Comparison of ENCODE assay signal across 8 cellular contexts in the genomic region with DNA sequence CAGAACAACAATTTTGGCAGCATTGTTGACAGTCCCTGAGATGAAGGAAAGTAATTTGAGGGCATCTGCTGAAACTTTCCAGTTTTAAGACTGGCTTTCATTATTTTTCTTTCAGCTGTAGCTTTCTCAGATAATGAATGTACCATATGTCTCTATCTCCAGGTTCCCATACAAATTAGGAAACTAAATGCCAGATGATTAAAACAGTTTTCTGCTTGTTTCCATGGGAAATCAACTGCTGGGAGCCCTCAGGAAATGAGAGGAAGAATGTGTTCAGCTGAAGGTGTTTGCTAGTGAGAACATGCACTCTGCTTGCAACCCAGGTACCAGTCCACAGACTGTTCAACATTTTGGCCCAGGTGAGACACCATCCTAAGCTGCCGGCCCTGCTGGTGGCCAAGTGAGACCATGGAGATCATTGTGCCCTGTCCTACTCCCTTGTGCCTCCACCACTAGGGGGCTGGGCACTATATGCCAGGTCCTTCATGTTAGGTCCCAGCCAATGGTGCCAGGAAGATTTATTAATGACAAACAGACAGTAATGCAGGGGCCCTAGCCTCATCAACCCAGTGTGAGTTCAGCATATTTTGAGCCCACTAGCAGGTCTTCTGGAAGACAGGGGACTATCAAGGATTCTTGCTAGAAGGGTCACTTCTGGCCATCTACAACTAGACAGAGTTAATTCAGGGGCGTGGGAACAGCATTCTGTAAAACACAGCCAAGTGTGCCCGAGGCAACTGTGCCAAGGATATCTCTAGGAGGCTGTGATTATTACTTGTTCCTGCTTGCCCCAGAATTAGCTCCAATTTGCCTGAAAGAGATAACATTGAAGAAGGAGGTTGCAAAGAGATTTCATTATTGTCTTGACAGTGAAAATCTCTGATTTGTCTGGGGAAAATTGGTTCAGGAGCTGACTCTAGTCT. TPM values are rescaled to one million over a fixed set of nuclear protein-coding genes. Genes with fewer than 3 reads are reported as not detected.
DNase-seq lines count a peak whose midpoint lies in the region; ATAC-seq and TF ChIP-seq lines count a peak whose summit lies in the region.

No MANE protein-coding gene starts in this region.

- CTCF ChIA-PET in Caco-2 (lab: Charles Lee) (no interaction called here), IMR-90 (lab: Yijun Ruan, JAX) (interaction anchor here (0.5 to 2.9 kb wide), 3 partner anchors 11 to 485 kb away, joined by 3 to 12 read pairs (median 3); no protein-coding TSS in a partner anchor)

- H3K18ac ChIP-seq in IMR-90 (ENCODE audit: low read depth, low read length) (no peak overlapping the region), mesendoderm (ENCODE audit: low read length) (no peak overlapping the region)

- no peak for DNase-seq in Caco-2
- no peak for DNase-seq in IMR-90
- peak; percentile 51 for DNase-seq in mesendoderm
- DNase-seq in medulla oblongata (ENCODE audit: extremely low spot score), result no peak

- H2BK120ac ChIP-seq in IMR-90 (ENCODE audit: low read depth, low read length), result no peak overlapping the region
- no peak overlapping the region for H2BK120ac ChIP-seq in mesendoderm (ENCODE audit: low read depth, low read length)

- TF ChIP-seq CTCF in Caco-2 (IDR thresholded peaks at IDR 0.05; ENCODE audit: insufficient read depth in 1 of 2, low read depth in 1 of 2, low read length in 1 of 2, severe bottlenecking in 1 of 2, unreplicated experiment in 1 of 2) (peak; percentile 22), IMR-90 (conservative IDR thresholded peaks at IDR 0.05; ENCODE audit: low read depth, low read length) (0 out of 2 replicates have a peak, but pooled peaks have one; percentile 16), brain (conservative IDR thresholded peaks at IDR 0.05) (peak; percentile 22 to 42)

- no peak overlapping the region for H3K4ac ChIP-seq in IMR-90 (ENCODE audit: low read depth, low read length)
- no peak overlapping the region for H3K4ac ChIP-seq in mesendoderm (ENCODE audit: low read depth, low read length)

- TF ChIP-seq POLR2A in IMR-90 (IDR thresholded peaks at IDR 0.05; ENCODE audit: low read depth, low read length), result no peak
- TF ChIP-seq POLR2A in GM18505 (IDR thresholded peaks at IDR 0.05; ENCODE audit: borderline replicate concordance, extremely low read depth, insufficient read depth, insufficient read length), result no peak

- H3K27me3 Mint-ChIP-seq in Caco-2 (ENCODE audit: insufficient read depth, unreplicated experiment) (peaks cover 4% of the 10 kb centered on the region), brain (no peaks in the 10 kb centered on the region)

- in situ Hi-C loops in IMR-90 (cut with MboI; ENCODE audit: low sequenced_read_pairs), result no loop called here

- BruUV-seq in Caco-2 (replicated peaks; lab: Mats Ljungman, UMichigan) (no TSS peak), IMR-90 (replicated peaks; lab: Mats Ljungman, UMichigan) (no TSS peak)

- H3K4me1 ChIP-seq in Caco-2 (no peaks in the 10 kb centered on the region), IMR-90 (ENCODE audit: control insufficient read depth, insufficient read depth, low read length) (no peaks in the 10 kb centered on the region), mesendoderm (ENCODE audit: control insufficient read depth, low read depth, low read length) (no peaks in the 10 kb centered on the region)

- H3K36me3 Mint-ChIP-seq in Caco-2 (ENCODE audit: insufficient read depth, unreplicated experiment), result no peaks in the 10 kb centered on the region
- H3K36me3 Mint-ChIP-seq in brain, result peaks cover 5% of the 10 kb centered on the region

- POLR2A ChIA-PET in Caco-2 (lab: Charles Lee) (no interaction called here), IMR-90 (lab: Charles Lee; ENCODE audit: unreplicated experiment) (no interaction called here)

- no peaks in the 10 kb centered on the region for H3K36me3 ChIP-seq in Caco-2 (ENCODE audit: control insufficient read depth, insufficient read depth, low read length)
- no peaks in the 10 kb centered on the region for H3K36me3 ChIP-seq in IMR-90 (ENCODE audit: control insufficient read depth, insufficient read depth, low read length)
- H3K36me3 ChIP-seq in mesendoderm (ENCODE audit: control insufficient read depth, insufficient read depth, low read length), result no peaks in the 10 kb centered on the region

- no peak for ATAC-seq in IMR-90 (ENCODE audit: low read depth)
- ATAC-seq in HG02884 (IDR thresholded peaks at IDR 0.05; ENCODE audit: unreplicated experiment), result no peak
- no peak for ATAC-seq in HG02610 (IDR thresholded peaks at IDR 0.05; ENCODE audit: unreplicated experiment)
- ATAC-seq in GM18505 (IDR thresholded peaks at IDR 0.05; ENCODE audit: unreplicated experiment), result no peak

- no peak overlapping the region for H3K56ac ChIP-seq in IMR-90 (ENCODE audit: extremely low read depth, insufficient read depth, low read length)
- no peak overlapping the region for H3K56ac ChIP-seq in mesendoderm (ENCODE audit: low read length)

- no peak overlapping the region for H4K8ac ChIP-seq in IMR-90 (ENCODE audit: low read depth in 2 of 2, low read length in 2 of 2)
- no peak overlapping the region for H4K8ac ChIP-seq in mesendoderm (ENCODE audit: low read depth, low read length)

- H4K20me1 ChIP-seq in IMR-90 (ENCODE audit: insufficient read depth, low read length), result no peaks in the 10 kb centered on the region

- H3K9me1 ChIP-seq in IMR-90 (ENCODE audit: insufficient read depth, low read length), result no peaks in the 10 kb centered on the region

- H3K9me3 Mint-ChIP-seq in Caco-2 (ENCODE audit: unreplicated experiment) (no peaks in the 10 kb centered on the region), brain (peaks cover 0 to 3% (median 0%) of the 10 kb centered on the region in 5 experiments)

- H2BK15ac ChIP-seq in IMR-90 (ENCODE audit: low read depth, low read length) (no peak overlapping the region), mesendoderm (replicated peaks; ENCODE audit: low read depth) (no peak overlapping the region)

- H4K5ac ChIP-seq in IMR-90 (ENCODE audit: low read depth, low read length) (no peak overlapping the region), mesendoderm (ENCODE audit: low read length) (no peak overlapping the region)

- H2AK5ac ChIP-seq in IMR-90 (ENCODE audit: low read depth, low read length) (no peak overlapping the region), mesendoderm (ENCODE audit: low read length) (no peak overlapping the region)

- H3K4me1 Mint-ChIP-seq in Caco-2 (ENCODE audit: low read depth, unreplicated experiment), result no peaks in the 10 kb centered on the region
- H3K4me1 Mint-ChIP-seq in brain, result peaks cover 9% of the 10 kb centered on the region

- intact Hi-C loops in Caco-2 (cut with micrococcal nuclease; ENCODE audit: unreplicated experiment) (loop anchor here (5.0 kb wide), 1 partner anchor 134 kb away; no protein-coding TSS in a partner anchor), IMR-90 (cut with micrococcal nuclease) (no loop called here)

- no peak overlapping the region for H2BK5ac ChIP-seq in IMR-90 (ENCODE audit: low read depth, low read length, poor library complexity, severe bottlenecking)
- no peak overlapping the region for H2BK5ac ChIP-seq in mesendoderm (ENCODE audit: low read length)

- no peak for TF ChIP-seq RAD21 in IMR-90 (IDR thresholded peaks at IDR 0.05; ENCODE audit: low read length)

- no peak overlapping the region for H3K14ac ChIP-seq in IMR-90 (replicated peaks; ENCODE audit: low read depth, low read length)

- H3K4me2 ChIP-seq in IMR-90 (ENCODE audit: low read depth, low read length), result no peak overlapping the region
- no peak overlapping the region for H3K4me2 ChIP-seq in mesendoderm (ENCODE audit: low read length)

- H3K4me3 Mint-ChIP-seq in Caco-2 (ENCODE audit: unreplicated experiment) (no peak overlapping the region), brain (no peak overlapping the region)

- H3K27me3 ChIP-seq in Caco-2 (replicated peaks; ENCODE audit: control insufficient read depth, insufficient read depth, low read length) (no peaks in the 10 kb centered on the region), IMR-90 (ENCODE audit: control insufficient read depth, insufficient read depth, low read length) (no peaks in the 10 kb centered on the region), mesendoderm (ENCODE audit: insufficient read depth, low read length, poor library complexity) (no peaks in the 10 kb centered on the region)

- no CpG with 5 or more reads among the region's 3 CpGs for WGBS in IMR-90 (ENCODE audit: extremely low coverage in 2 of 2, insufficient read length in 1 of 2), 2 experiments
- WGBS in mesendoderm (ENCODE audit: extremely low coverage, insufficient coverage, low lambda C conversion rate), result no CpG with 5 or more reads among the region's 3 CpGs

- H3K27ac ChIP-seq in IMR-90 (ENCODE audit: insufficient read depth, low read length), result no peak overlapping the region
- H3K27ac ChIP-seq in mesendoderm (ENCODE audit: low read depth, low read length), result no peak overlapping the region

- no peak overlapping the region for H2AK9ac ChIP-seq in IMR-90 (replicated peaks; ENCODE audit: low read depth, low read length, poor library complexity)

- no peaks in the 10 kb centered on the region for H3K9me3 ChIP-seq in Caco-2
- H3K9me3 ChIP-seq in IMR-90 (ENCODE audit: control insufficient read depth, insufficient read depth, low read length), result no peaks in the 10 kb centered on the region

- no peak overlapping the region for H2BK20ac ChIP-seq in IMR-90 (ENCODE audit: low read depth, low read length)

- H3K23ac ChIP-seq in IMR-90 (ENCODE audit: low read depth, low read length), result no peak overlapping the region
- H3K23ac ChIP-seq in mesendoderm (ENCODE audit: low read length), result no peak overlapping the region

- H3K4me3 ChIP-seq in Caco-2 (ENCODE audit: low read depth, low read length), result no peak overlapping the region
- H3K4me3 ChIP-seq in IMR-90 (ENCODE audit: insufficient read depth, low read depth, low read length), result no peak overlapping the region
- H3K4me3 ChIP-seq in mesendoderm (ENCODE audit: low read length), result no peak overlapping the region

- H4K91ac ChIP-seq in IMR-90 (ENCODE audit: insufficient read depth, low read depth, low read length), result no peak overlapping the region

- no peak overlapping the region for H2AFZ ChIP-seq in IMR-90 (replicated peaks; ENCODE audit: low read length, poor library complexity)

- no peaks in the 10 kb centered on the region for H3K79me1 ChIP-seq in IMR-90 (ENCODE audit: low read depth in 1 of 2, low read length in 2 of 2)
- no peaks in the 10 kb centered on the region for H3K79me1 ChIP-seq in mesendoderm (ENCODE audit: low read length)

- dilution Hi-C loops in IMR-90 (cut with HindIII; ENCODE audit: low sequenced_read_pairs, unreplicated experiment), result no loop called here

- no peaks in the 10 kb centered on the region for H3K79me2 ChIP-seq in mesendoderm (ENCODE audit: control insufficient read depth, insufficient read depth, low read length)

- no peak overlapping the region for H3K9ac ChIP-seq in IMR-90 (ENCODE audit: low read depth, low read length)
- H3K9ac ChIP-seq in mesendoderm (ENCODE audit: low read length), result no peak overlapping the region

- no peak overlapping the region for H3K27ac Mint-ChIP-seq in Caco-2 (ENCODE audit: unreplicated experiment)
- peak overlapping the region in 2 of 5 experiments; percentile 23 to 49 for H3K27ac Mint-ChIP-seq in brain

RNA-seq across cellular contexts. Expression of a gene that starts 17.0 kb away (rescaled TPM):
- total RNA-seq in Caco-2 (2022) (0.07 and 0.11 TPM in 2 replicates), IMR-90 (2012; rRNA removed) (12.9 and 15.3 TPM in 2 replicates)
- polyA plus RNA-seq in IMR-90 (2012; rRNA removed) (6.5 TPM in 2 replicates), brain (ENCODE audit: insufficient read depth, low read depth, low replicate concordance) (3.7 TPM)
- polyA plus RNA-seq in IMR-90 (2012; cell fraction: cytosol; rRNA removed), result 2.1 and 2.3 TPM in 2 replicates
- polyA plus RNA-seq in IMR-90 (2012; cell fraction: nucleus; rRNA removed; ENCODE audit: low replicate concordance), result 1.2 and 3.8 TPM in 2 replicates
- 1.5 TPM for polyA plus RNA-seq in mesendoderm (2013, experiment 1 of 2)
- 1.4 TPM for polyA plus RNA-seq in mesendoderm (2013, experiment 2 of 2)

Comparison
In these comparisons a context has a peak if more than half of its experiments do, and no peak if none do; other contexts are left out.
1. RNA of a gene that starts 17.0 kb away (total RNA-seq): 12.9 to 15.3 TPM in IMR-90; 0.07 to 0.11 TPM in Caco-2; every median in the first group is over 10 times any median in the second.
2. Peak in every context shown above with its lines, with median percentiles within 50 percentile points of each other: CTCF ChIP-seq.